Comparison of ENCODE assay signal across 15 cellular contexts in genomic region chr13:48879854-48880253, GRCh38.
A peak's percentile ranks its signal among the peaks of the same experiment; 100 is the strongest.
DNase-seq lines count a peak whose midpoint lies in the region; ATAC-seq and TF ChIP-seq lines count a peak whose summit lies in the region.
"Had no signal": no experiment of that assay in that cellular context is flagged by ENCODE, and none has a peak within 500 bp of the region (broad histone marks: within the 10 kb centered on the region; RNA-seq: fewer than 3 reads in every experiment).

No MANE protein-coding gene starts in this region.

- peak overlapping the region; percentile 74 for H3K4me2 ChIP-seq in smooth muscle cell

- peaks cover 4% of the 10 kb centered on the region for H3K9me3 Mint-ChIP-seq in activated CD4-positive, alpha-beta T cell treated with anti-CD3 and anti-CD28 coated beads for 36 hours (ENCODE audit: low read depth)
- peaks cover 1 to 4% of the 10 kb centered on the region in 2 donors for H3K9me3 Mint-ChIP-seq in activated T-cell treated with anti-CD3 and anti-CD28 coated beads, Interleukin-2, amount 50 U/mL, for 72 hours
- H3K9me3 Mint-ChIP-seq in activated T-helper 1 cell treated with anti-CD3 and anti-CD28 coated beads, Interleukin-12 subunit alpha, Interleukin-12 subunit beta, Interleukin-2, Interleukin-4 antibody, amounts not matched to agents 30 ng/mL and 10 ng/mL and 1 ng/mL, durations not matched to agents 14 hours and 24 hours and 36 hours: no peaks in the 10 kb centered on the region
- no peaks in the 10 kb centered on the region for H3K9me3 Mint-ChIP-seq in endothelial cell (ENCODE audit: unreplicated experiment)
- H3K9me3 Mint-ChIP-seq: CD14-positive monocyte had no signal

- intact Hi-C loops in activated CD4-positive, alpha-beta T cell treated with anti-CD3 and anti-CD28 coated beads for 36 hours (cut with DNase I, micrococcal nuclease): loop anchor here (1.0 to 10.0 kb wide), 4 partner anchors 12 to 1355 kb away; no protein-coding TSS in a partner anchor
- intact Hi-C loops in activated T-helper 1 cell treated with anti-CD3 and anti-CD28 coated beads, Interleukin-12 subunit alpha, Interleukin-12 subunit beta, Interleukin-2, Interleukin-4 antibody, amounts not matched to agents 30 ng/mL and 10 ng/mL and 1 ng/mL, durations not matched to agents 14 hours and 24 hours and 36 hours (cut with micrococcal nuclease): loop anchor here (1.0 to 10.0 kb wide), 7 partner anchors 12 to 1487 kb away; partner anchors contain the start of genes CAB39L and SETDB2

- CTCF ChIA-PET in activated CD4-positive, alpha-beta T cell treated with anti-CD3 and anti-CD28 coated beads for 36 hours (lab: Charles Lee): no interaction called here

- no peaks in the 10 kb centered on the region for H3K9me3 ChIP-seq in smooth muscle cell (replicated peaks; ENCODE audit: low read depth)
- H3K9me3 ChIP-seq: Peyer's patch had no signal

- POLR2A ChIA-PET in activated CD4-positive, alpha-beta T cell treated with anti-CD3 and anti-CD28 coated beads for 36 hours (lab: Charles Lee): interaction anchor here (0.6 to 0.7 kb wide), 3 partner anchors 21 to 319 kb away, joined by 3 to 6 read pairs (median 4); no protein-coding TSS in a partner anchor

- ATAC-seq in activated CD4-positive, alpha-beta T cell treated with anti-CD3 and anti-CD28 coated beads for 36 hours: no peak
- ATAC-seq in activated T-cell treated with anti-CD3 and anti-CD28 coated beads, Interleukin-2, amount 50 U/mL, for 72 hours (replicated peaks in 1 of 2): no peak

- H3K27ac Mint-ChIP-seq in activated CD4-positive, alpha-beta T cell treated with anti-CD3 and anti-CD28 coated beads for 36 hours: no peak overlapping the region
- no peak overlapping the region for H3K27ac Mint-ChIP-seq in activated T-cell treated with anti-CD3 and anti-CD28 coated beads, Interleukin-2, amount 50 U/mL, for 72 hours
- peak overlapping the region; percentile 1 for H3K27ac Mint-ChIP-seq in activated T-helper 1 cell treated with anti-CD3 and anti-CD28 coated beads, Interleukin-12 subunit alpha, Interleukin-12 subunit beta, Interleukin-2, Interleukin-4 antibody, amounts not matched to agents 30 ng/mL and 10 ng/mL and 1 ng/mL, durations not matched to agents 14 hours and 24 hours and 36 hours
- no peak overlapping the region for H3K27ac Mint-ChIP-seq in endothelial cell (ENCODE audit: unreplicated experiment)

- peak; percentile 25 for DNase-seq in activated CD4-positive, alpha-beta T cell treated with anti-CD3 and anti-CD28 coated beads for 36 hours
- no peak for DNase-seq in activated CD4-positive, alpha-beta T cell treated with anti-CD3 and anti-CD28 coated beads, Interleukin-2, amount 50 U/mL, for 4 hours
- DNase-seq in activated T-cell treated with anti-CD3 and anti-CD28 coated beads, Interleukin-2, amount 50 U/mL, for 72 hours: no peak
- DNase-seq in activated T-cell treated with anti-CD3 and anti-CD28 coated beads, Interleukin-2, amount 50 U/mL, for 48 hours: no peak
- no peak for DNase-seq in activated T-helper 1 cell treated with anti-CD3 and anti-CD28 coated beads, Interleukin-12 subunit alpha, Interleukin-12 subunit beta, Interleukin-2, Interleukin-4 antibody, amounts not matched to agents 30 ng/mL and 10 ng/mL and 1 ng/mL, durations not matched to agents 14 hours and 24 hours and 36 hours (ENCODE audit: low spot score)
- DNase-seq in smooth muscle cell (lab: John Stamatoyannopoulos, UW; ENCODE audit: unreplicated experiment) (no peak), amniotic stem cell (lab: John Stamatoyannopoulos, UW) (no peak), endothelial cell (ENCODE audit: low spot score) (no peak)
- DNase-seq: 8988T; DMS79; NCI-H1105; NCI-H2081 treated with DMSO at 0.1 percent for 48 hours; NK-92 treated with Interleukin-12 subunit alpha and Interleukin-12 subunit beta, amount 100 ng/mL, for 24 hours; Peyer's patch had no signal

- peaks cover under 1% of the 10 kb centered on the region for H3F3A ChIP-seq in smooth muscle cell (ENCODE audit: low read depth)

- H3K79me2 ChIP-seq in smooth muscle cell (ENCODE audit: low read depth): no peaks in the 10 kb centered on the region

- 75% methylated on average over 7 of the region's 7 CpGs for whole genome bisulfite sequencing in smooth muscle cell (ENCODE audit: low lambda C conversion rate)

- TF ChIP-seq CTCF in smooth muscle cell (IDR thresholded peaks at IDR 0.05; ENCODE audit: borderline replicate concordance, insufficient read depth, poor library complexity, severe bottlenecking) (no peak), endothelial cell (IDR thresholded peaks at IDR 0.05; ENCODE audit: unreplicated experiment) (no peak)

- no peak overlapping the region for H3K27ac ChIP-seq in smooth muscle cell (ENCODE audit: low read depth)
- H3K27ac ChIP-seq: Peyer's patch had no signal

- peaks cover 17% of the 10 kb centered on the region for H3K27me3 ChIP-seq in smooth muscle cell (ENCODE audit: low read depth)
- H3K27me3 ChIP-seq: Peyer's patch had no signal

- no peak overlapping the region for H2AFZ ChIP-seq in smooth muscle cell (ENCODE audit: low read depth)

- H3K4me1 ChIP-seq in smooth muscle cell (ENCODE audit: low read depth): peaks cover 9% of the 10 kb centered on the region
- H3K4me1 ChIP-seq: Peyer's patch had no signal

- H3K4me3 ChIP-seq in smooth muscle cell: no peak overlapping the region
- H3K4me3 ChIP-seq: Peyer's patch had no signal

- H3K4me1 Mint-ChIP-seq in activated CD4-positive, alpha-beta T cell treated with anti-CD3 and anti-CD28 coated beads for 36 hours: peaks cover 50% of the 10 kb centered on the region
- peaks cover 52% of the 10 kb centered on the region for H3K4me1 Mint-ChIP-seq in activated T-cell treated with anti-CD3 and anti-CD28 coated beads, Interleukin-2, amount 50 U/mL, for 72 hours (ENCODE audit: low read depth)
- peaks cover 56% of the 10 kb centered on the region for H3K4me1 Mint-ChIP-seq in activated T-helper 1 cell treated with anti-CD3 and anti-CD28 coated beads, Interleukin-12 subunit alpha, Interleukin-12 subunit beta, Interleukin-2, Interleukin-4 antibody, amounts not matched to agents 30 ng/mL and 10 ng/mL and 1 ng/mL, durations not matched to agents 14 hours and 24 hours and 36 hours (ENCODE audit: low read depth)
- no peaks in the 10 kb centered on the region for H3K4me1 Mint-ChIP-seq in endothelial cell (ENCODE audit: unreplicated experiment)

- no peaks in the 10 kb centered on the region for H3K36me3 ChIP-seq in smooth muscle cell (ENCODE audit: low read depth)
- H3K36me3 ChIP-seq: Peyer's patch had no signal

- H3K4me3 Mint-ChIP-seq in activated CD4-positive, alpha-beta T cell treated with anti-CD3 and anti-CD28 coated beads for 36 hours: no peak overlapping the region
- peak overlapping the region; percentile 5 to 77 for H3K4me3 Mint-ChIP-seq in activated T-cell treated with anti-CD3 and anti-CD28 coated beads, Interleukin-2, amount 50 U/mL, for 72 hours
- H3K4me3 Mint-ChIP-seq in activated T-helper 1 cell treated with anti-CD3 and anti-CD28 coated beads, Interleukin-12 subunit alpha, Interleukin-12 subunit beta, Interleukin-2, Interleukin-4 antibody, amounts not matched to agents 30 ng/mL and 10 ng/mL and 1 ng/mL, durations not matched to agents 14 hours and 24 hours and 36 hours: peak overlapping the region; percentile 1
- H3K4me3 Mint-ChIP-seq in endothelial cell (ENCODE audit: unreplicated experiment): no peak overlapping the region
- H3K4me3 Mint-ChIP-seq: CD14-positive monocyte had no signal

- no peaks in the 10 kb centered on the region for H4K20me1 ChIP-seq in smooth muscle cell (ENCODE audit: low read depth)

- H3K36me3 Mint-ChIP-seq in activated CD4-positive, alpha-beta T cell treated with anti-CD3 and anti-CD28 coated beads for 36 hours (ENCODE audit: low read depth): peaks cover 1% of the 10 kb centered on the region
- H3K36me3 Mint-ChIP-seq in activated T-cell treated with anti-CD3 and anti-CD28 coated beads, Interleukin-2, amount 50 U/mL, for 72 hours (ENCODE audit: insufficient read depth in 2 of 2): peaks cover 5% of the 10 kb centered on the region in 2 donors
- peaks cover 4% of the 10 kb centered on the region for H3K36me3 Mint-ChIP-seq in activated T-helper 1 cell treated with anti-CD3 and anti-CD28 coated beads, Interleukin-12 subunit alpha, Interleukin-12 subunit beta, Interleukin-2, Interleukin-4 antibody, amounts not matched to agents 30 ng/mL and 10 ng/mL and 1 ng/mL, durations not matched to agents 14 hours and 24 hours and 36 hours (ENCODE audit: low read depth)
- no peaks in the 10 kb centered on the region for H3K36me3 Mint-ChIP-seq in endothelial cell (ENCODE audit: low read depth, unreplicated experiment)

- H3K9ac ChIP-seq in smooth muscle cell (ENCODE audit: low read depth): no peak overlapping the region

- peaks cover 4% of the 10 kb centered on the region for H3K27me3 Mint-ChIP-seq in activated CD4-positive, alpha-beta T cell treated with anti-CD3 and anti-CD28 coated beads for 36 hours
- H3K27me3 Mint-ChIP-seq in activated T-cell treated with anti-CD3 and anti-CD28 coated beads, Interleukin-2, amount 50 U/mL, for 72 hours (ENCODE audit: low read depth): peaks cover 12% of the 10 kb centered on the region
- H3K27me3 Mint-ChIP-seq in activated T-helper 1 cell treated with anti-CD3 and anti-CD28 coated beads, Interleukin-12 subunit alpha, Interleukin-12 subunit beta, Interleukin-2, Interleukin-4 antibody, amounts not matched to agents 30 ng/mL and 10 ng/mL and 1 ng/mL, durations not matched to agents 14 hours and 24 hours and 36 hours (ENCODE audit: insufficient read depth): peaks cover 2% of the 10 kb centered on the region
- peaks cover 1% of the 10 kb centered on the region for H3K27me3 Mint-ChIP-seq in endothelial cell (ENCODE audit: unreplicated experiment)

Comparison
In these comparisons a context has a peak if more than half of its experiments do, and no peak if none do; other contexts are left out.
1. H3K4me3 Mint-ChIP-seq: peak in activated T-cell treated with anti-CD3 and anti-CD28 coated beads, Interleukin-2, amount 50 U/mL, for 72 hours (2 of 2) and activated T-helper 1 cell treated with anti-CD3 and anti-CD28 coated beads, Interleukin-12 subunit alpha, Interleukin-12 subunit beta, Interleukin-2, Interleukin-4 antibody, amounts not matched to agents 30 ng/mL and 10 ng/mL and 1 ng/mL, durations not matched to agents 14 hours and 24 hours and 36 hours (single experiment); none in activated CD4-positive, alpha-beta T cell treated with anti-CD3 and anti-CD28 coated beads for 36 hours (single experiment) and endothelial cell (single experiment).